In the genomic region with DNA sequence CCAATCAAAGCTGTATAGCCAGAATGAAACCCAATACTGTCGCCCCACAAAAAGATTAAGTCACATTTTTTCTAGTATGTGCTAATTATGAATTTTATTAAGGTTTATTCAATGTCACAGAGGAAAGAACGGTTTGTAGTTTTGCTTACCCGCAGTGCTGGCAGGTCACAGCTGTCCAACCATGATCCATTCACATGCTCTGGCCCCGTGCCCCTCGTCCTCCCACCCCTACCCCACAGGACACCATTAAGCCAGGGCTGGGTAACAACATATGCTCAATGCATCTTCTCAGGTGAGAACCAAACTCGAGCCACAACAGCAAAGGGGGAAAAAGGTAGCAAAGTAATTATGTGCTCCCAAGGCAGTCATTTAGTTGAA, we compare ENCODE assay signal across 8 cellular contexts. TPM values are rescaled to one million over a fixed set of nuclear protein-coding genes. Genes with fewer than 3 reads are reported as not detected.
DNase-seq lines count a peak whose midpoint lies in the region; ATAC-seq and TF ChIP-seq lines count a peak whose summit lies in the region.

No MANE protein-coding gene starts in this region.

- in situ Hi-C loops in G401 (cut with HindIII; ENCODE audit: low sequenced_read_pairs): no loop called here

- H3K36me3 ChIP-seq in RWPE2 (ENCODE audit: low read depth): no peaks in the 10 kb centered on the region; the same call in 1 of the 2 replicates

- DNase-seq in RWPE2 (ENCODE audit: low spot score) (no peak), fibroblast of mammary gland (ENCODE audit: low read depth) (no peak), retinal pigment epithelial cell (ENCODE audit: low read depth) (no peak), NCI-H2081 (lab: John Stamatoyannopoulos, UW) (no peak), AG08395 (ENCODE audit: low spot score) (no peak), retina (no peak), G401 (ENCODE audit: low spot score) (no peak)

- H3K27me3 ChIP-seq in RWPE2 (ENCODE audit: insufficient read depth, poor library complexity, severe bottlenecking): no peaks in the 10 kb centered on the region

- no peak for TF ChIP-seq CTCF in RWPE2 (IDR thresholded peaks at IDR 0.05; ENCODE audit: poor library complexity, severe bottlenecking)
- TF ChIP-seq CTCF in fibroblast of mammary gland (conservative IDR thresholded peaks at IDR 0.05; ENCODE audit: control insufficient read depth, insufficient read depth, low read depth, low read length): no peak
- TF ChIP-seq CTCF in retinal pigment epithelial cell (conservative IDR thresholded peaks at IDR 0.05; ENCODE audit: low read depth, low read length): no peak

- H3K9me3 ChIP-seq in RWPE2 (ENCODE audit: severe bottlenecking): no peaks in the 10 kb centered on the region

- no peak for ATAC-seq in RWPE2 (ENCODE audit: low read depth)

- H3K4me3 ChIP-seq in GM08714 (ENCODE audit: low read length) (peak overlapping the region; percentile 93; the same call in 1 of the 2 replicates), RWPE2 (ENCODE audit: severe bottlenecking) (peak overlapping the region; percentile 52), fibroblast of mammary gland (ENCODE audit: control insufficient read depth, low read depth, low read length) (peak overlapping the region; percentile 78), retinal pigment epithelial cell (ENCODE audit: low read length) (peak overlapping the region; percentile 46)

- no peak overlapping the region for H3K27ac ChIP-seq in RWPE2 (ENCODE audit: poor library complexity, severe bottlenecking)

- H3K4me1 ChIP-seq in RWPE2 (ENCODE audit: insufficient read depth, poor library complexity, severe bottlenecking): no peaks in the 10 kb centered on the region

RNA-seq across cellular contexts. Expression of a gene that starts 0.6 kb away (rescaled TPM):
- 10.4 and 21.6 TPM in 2 replicates for total RNA-seq in G401 (2014; rRNA removed; shearing (Covaris generic))

RNA-seq across cellular contexts. Expression of a gene that starts 36.7 kb away (rescaled TPM):
- total RNA-seq in G401 (2014; rRNA removed; shearing (Covaris generic)): 102 and 134 TPM in 2 replicates

RNA-seq across cellular contexts. Expression of a gene that starts 37.5 kb away (rescaled TPM):
- total RNA-seq in G401 (2014; rRNA removed; shearing (Covaris generic)): 27.7 and 32.2 TPM in 2 replicates

RNA-seq across cellular contexts. Expression of a gene that starts 37.6 kb away (rescaled TPM):
- 31.4 and 39.4 TPM in 2 replicates for total RNA-seq in G401 (2014; rRNA removed; shearing (Covaris generic))

RNA-seq across cellular contexts. Expression of a gene that starts 44.7 kb away (rescaled TPM):
- total RNA-seq in G401 (2014; rRNA removed; shearing (Covaris generic)): 37.5 and 41.7 TPM in 2 replicates
